In the genomic region with DNA sequence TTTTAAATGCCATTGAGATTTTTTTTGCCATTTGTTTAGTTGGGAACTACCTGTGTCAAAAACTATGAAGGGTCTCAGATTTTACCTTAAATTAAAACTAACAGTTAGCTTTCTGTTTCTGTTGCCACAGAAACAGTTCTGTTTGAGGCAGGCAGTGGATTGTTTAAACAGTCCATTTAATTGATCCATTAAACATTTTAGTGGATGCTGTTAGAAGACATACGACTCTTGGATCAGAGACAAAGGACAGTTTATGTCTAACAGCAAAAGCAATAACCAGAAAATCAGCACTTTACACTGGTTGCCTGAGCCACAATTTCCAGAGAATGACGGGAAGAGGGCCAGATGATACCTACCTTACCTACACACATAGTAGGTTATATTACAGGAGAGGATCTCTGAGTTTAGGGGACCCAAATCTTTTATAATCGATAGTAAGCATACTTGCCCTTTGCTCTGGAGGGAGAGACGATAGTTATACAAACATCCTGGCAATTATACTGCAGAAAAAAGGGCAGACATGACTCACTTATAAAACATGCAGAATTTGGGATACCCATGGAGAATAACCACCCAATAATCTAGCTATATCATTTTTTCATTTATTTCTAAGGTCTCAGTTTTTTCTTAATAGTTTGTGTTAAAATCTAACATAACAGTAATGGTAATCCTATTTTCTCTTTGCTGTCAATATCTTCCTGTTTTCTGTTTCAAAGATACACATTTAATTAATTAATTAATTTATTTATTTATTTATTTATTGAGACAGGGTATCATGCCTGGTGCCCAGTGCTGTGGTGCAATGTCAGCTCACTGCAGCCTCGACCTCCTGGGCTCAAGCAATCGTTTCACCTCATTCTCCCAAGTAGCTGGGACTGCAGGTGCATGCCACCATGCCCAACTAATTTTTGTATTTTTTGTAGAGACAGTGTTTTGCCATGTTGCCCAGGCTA, we compare ENCODE assay signal across 1 cellular context.
TF ChIP-seq lines count a peak whose summit lies in the region.

No MANE protein-coding gene starts in this region.

TF ChIP-seq in liver, 16 proteins besides CTCF, POLR2A, EP300 and RAD21 (continued from another document):
- TF ChIP-seq, protein P1, sequence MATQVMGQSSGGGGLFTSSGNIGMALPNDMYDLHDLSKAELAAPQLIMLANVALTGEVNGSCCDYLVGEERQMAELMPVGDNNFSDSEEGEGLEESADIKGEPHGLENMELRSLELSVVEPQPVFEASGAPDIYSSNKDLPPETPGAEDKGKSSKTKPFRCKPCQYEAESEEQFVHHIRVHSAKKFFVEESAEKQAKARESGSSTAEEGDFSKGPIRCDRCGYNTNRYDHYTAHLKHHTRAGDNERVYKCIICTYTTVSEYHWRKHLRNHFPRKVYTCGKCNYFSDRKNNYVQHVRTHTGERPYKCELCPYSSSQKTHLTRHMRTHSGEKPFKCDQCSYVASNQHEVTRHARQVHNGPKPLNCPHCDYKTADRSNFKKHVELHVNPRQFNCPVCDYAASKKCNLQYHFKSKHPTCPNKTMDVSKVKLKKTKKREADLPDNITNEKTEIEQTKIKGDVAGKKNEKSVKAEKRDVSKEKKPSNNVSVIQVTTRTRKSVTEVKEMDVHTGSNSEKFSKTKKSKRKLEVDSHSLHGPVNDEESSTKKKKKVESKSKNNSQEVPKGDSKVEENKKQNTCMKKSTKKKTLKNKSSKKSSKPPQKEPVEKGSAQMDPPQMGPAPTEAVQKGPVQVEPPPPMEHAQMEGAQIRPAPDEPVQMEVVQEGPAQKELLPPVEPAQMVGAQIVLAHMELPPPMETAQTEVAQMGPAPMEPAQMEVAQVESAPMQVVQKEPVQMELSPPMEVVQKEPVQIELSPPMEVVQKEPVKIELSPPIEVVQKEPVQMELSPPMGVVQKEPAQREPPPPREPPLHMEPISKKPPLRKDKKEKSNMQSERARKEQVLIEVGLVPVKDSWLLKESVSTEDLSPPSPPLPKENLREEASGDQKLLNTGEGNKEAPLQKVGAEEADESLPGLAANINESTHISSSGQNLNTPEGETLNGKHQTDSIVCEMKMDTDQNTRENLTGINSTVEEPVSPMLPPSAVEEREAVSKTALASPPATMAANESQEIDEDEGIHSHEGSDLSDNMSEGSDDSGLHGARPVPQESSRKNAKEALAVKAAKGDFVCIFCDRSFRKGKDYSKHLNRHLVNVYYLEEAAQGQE (IDR thresholded peaks at IDR 0.05) = no peak
TF ChIP-seq in liver: peak in this region for 7.
